In the genomic region with DNA sequence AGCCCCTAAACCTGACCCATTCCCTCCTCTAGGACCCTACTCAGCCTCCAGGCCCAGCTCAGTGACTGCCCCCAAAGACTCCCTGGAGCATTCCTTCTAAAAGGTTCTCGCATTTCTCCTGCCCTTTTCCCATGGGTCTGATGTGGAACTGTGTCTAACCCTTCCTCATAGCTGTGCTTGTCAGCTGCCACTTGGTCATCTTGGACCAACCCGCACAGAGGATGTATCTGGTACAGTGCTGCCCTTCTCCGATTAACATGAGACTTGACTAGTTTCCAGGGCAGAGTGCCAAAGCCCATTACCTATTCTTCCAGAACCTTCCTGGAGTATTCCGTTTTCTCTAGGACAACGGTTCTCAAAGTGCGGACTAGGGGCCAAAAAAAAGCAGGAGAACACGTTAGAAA, we compare ENCODE assay signal across 8 cellular contexts. TPM values are rescaled to one million over a fixed set of nuclear protein-coding genes. Genes with fewer than 3 reads are reported as not detected.
DNase-seq lines count a peak whose midpoint lies in the region; ATAC-seq and TF ChIP-seq lines count a peak whose summit lies in the region.

No MANE protein-coding gene starts in this region.

- no peaks in the 10 kb centered on the region for H3K9me2 ChIP-seq in DOHH2 (replicated peaks; ENCODE audit: control insufficient read depth, low read length)

- TF ChIP-seq EP300 in transverse colon (IDR thresholded peaks at IDR 0.05; ENCODE audit: low read depth) = no peak

- intact Hi-C loops in lower lobe of right lung (cut with DNase I) = no loop called here
- intact Hi-C loops in transverse colon (cut with DNase I; ENCODE audit: low total_unique reads) = loop anchor here (2.0 to 10.0 kb wide), 2 partner anchors 51 to 207 kb away; partner anchors contain the start of genes AAK1 and GFPT1

- H3K9me3 ChIP-seq in DOHH2 (ENCODE audit: control insufficient read depth, insufficient read depth, low read length) (peaks cover 4% of the 10 kb centered on the region; the same call in 1 of the 2 replicates), MG63 (peaks cover 2% of the 10 kb centered on the region; the same call in 1 of the 2 replicates), lower lobe of right lung (no peaks in the 10 kb centered on the region), transverse colon (no peaks in the 10 kb centered on the region)

- no peaks in the 10 kb centered on the region for H3F3A ChIP-seq in DOHH2 (ENCODE audit: control insufficient read depth, insufficient read depth)

- H3K4me1 ChIP-seq in DOHH2 (ENCODE audit: control insufficient read depth, low read length) = peaks cover 27% of the 10 kb centered on the region
- H3K4me1 ChIP-seq in lower lobe of right lung = peaks cover 21% of the 10 kb centered on the region
- H3K4me1 ChIP-seq in transverse colon = peaks cover 14 to 24% (median 21%) of the 10 kb centered on the region in 4 donors

- no peak for TF ChIP-seq POLR2A in transverse colon (IDR thresholded peaks at IDR 0.05)

- WGBS in transverse colon (ENCODE audit: low coverage in 1 of 2), 2 donors = 69 to 71% methylated on average over 3 to 7 of the region's 7 CpGs

- H3K36me3 ChIP-seq in DOHH2 (ENCODE audit: control insufficient read depth, low read length) (no peaks in the 10 kb centered on the region), MG63 (no peaks in the 10 kb centered on the region; the same call in 1 of the 2 replicates), lower lobe of right lung (no peaks in the 10 kb centered on the region), transverse colon (no peaks in the 10 kb centered on the region)

- H3K79me2 ChIP-seq in DOHH2 (ENCODE audit: control insufficient read depth, low read length) = peaks cover 24% of the 10 kb centered on the region

- H3K27me3 ChIP-seq in DOHH2 (ENCODE audit: control insufficient read depth, low read length) (no peaks in the 10 kb centered on the region), MG63 (no peaks in the 10 kb centered on the region), lower lobe of right lung (ENCODE audit: low read depth) (no peaks in the 10 kb centered on the region), transverse colon (no peaks in the 10 kb centered on the region)

- ATAC-seq in lower lobe of right lung (peak; percentile 55 to 62), HG03196 (IDR thresholded peaks at IDR 0.05; ENCODE audit: unreplicated experiment) (no peak)

- H3K4me2 ChIP-seq in DOHH2 (ENCODE audit: low read length) = peak overlapping the region; percentile 69

- TF ChIP-seq CTCF in DOHH2 (IDR thresholded peaks at IDR 0.05; ENCODE audit: low read depth, low read length, poor library complexity, severe bottlenecking) (no peak), lower lobe of right lung (IDR thresholded peaks at IDR 0.05) (no peak), transverse colon (IDR thresholded peaks at IDR 0.05) (no peak)

- in situ Hi-C loops in transverse colon (cut with MboI; ENCODE audit: low pct_ligation_motif_present in 1 of 4, low pct_unique_long_range_greater_than_20kb in 1 of 4, low sequenced_read_pairs in 3 of 4) = no loop called here

- no peak overlapping the region for H3K27ac ChIP-seq in DOHH2 (ENCODE audit: low read depth, low read length)
- peak overlapping the region; percentile 98 for H3K27ac ChIP-seq in caudate nucleus (ENCODE audit: low read depth, low read length)
- peak overlapping the region; percentile 96 for H3K27ac ChIP-seq in lower lobe of right lung
- peak overlapping the region; percentile 92 to 98 (median 96) for H3K27ac ChIP-seq in transverse colon

- no peaks in the 10 kb centered on the region for H4K20me1 ChIP-seq in DOHH2 (ENCODE audit: control insufficient read depth, insufficient read depth, low read depth, low read length)

- DNase-seq in MG63 (peak; percentile 23), caudate nucleus (lab: John Stamatoyannopoulos, UW) (peak in 16 of 61 donors; percentile 28 to 86 (median 62)), lower lobe of right lung (no peak), transverse colon (peak; percentile 42), NCI-H82 treated with DMSO at 0.1 percent for 48 hours (lab: John Stamatoyannopoulos, UW; ENCODE audit: unreplicated experiment) (no peak), DMS 273 (lab: John Stamatoyannopoulos, UW; ENCODE audit: unreplicated experiment) (no peak)

- H3K4me3 ChIP-seq in DOHH2 (ENCODE audit: low read length) = peak overlapping the region; percentile 81
- H3K4me3 ChIP-seq in MG63 = peak overlapping the region; percentile 72
- H3K4me3 ChIP-seq in lower lobe of right lung = peak overlapping the region; percentile 76
- peak overlapping the region; percentile 59 to 93 (median 73) for H3K4me3 ChIP-seq in transverse colon

RNA-seq across cellular contexts. Expression of gene NFU1, which starts 0.5 kb away (rescaled TPM):
- 49.4 and 56.5 TPM in 2 replicates for total RNA-seq in MG63 (2014; rRNA removed; shearing (Covaris generic); ENCODE audit: low replicate concordance)
- total RNA-seq in lower lobe of right lung = 44.2 TPM
- 10 to 100 TPM in 3 of 4 donors, 1 to 10 TPM in 1; 6.7 to 84.8 (median 45.0) TPM for total RNA-seq in transverse colon

RNA-seq across cellular contexts. Expression of gene GFPT1, which starts 50.7 kb away (rescaled TPM):
- total RNA-seq in MG63 (2014; rRNA removed; shearing (Covaris generic); ENCODE audit: low replicate concordance) = 14.7 and 16.7 TPM in 2 replicates
- 59.9 TPM for total RNA-seq in lower lobe of right lung
- 100 to 1,000 TPM in 1 of 4 donors, 10 to 100 TPM in 3; 28.4 to 108 (median 46.9) TPM for total RNA-seq in transverse colon

Comparison
In these comparisons a context has a peak if more than half of its experiments do, and no peak if none do; other contexts are left out.
1. DNase-seq: peak in MG63 (single experiment) and transverse colon (single experiment); none in lower lobe of right lung (single experiment), NCI-H82 treated with DMSO at 0.1 percent for 48 hours (single experiment) and DMS 273 (single experiment).
2. Peak in every context shown above with its lines, with median percentiles within 50 percentile points of each other: H3K4me3 ChIP-seq.